In the genomic region with DNA sequence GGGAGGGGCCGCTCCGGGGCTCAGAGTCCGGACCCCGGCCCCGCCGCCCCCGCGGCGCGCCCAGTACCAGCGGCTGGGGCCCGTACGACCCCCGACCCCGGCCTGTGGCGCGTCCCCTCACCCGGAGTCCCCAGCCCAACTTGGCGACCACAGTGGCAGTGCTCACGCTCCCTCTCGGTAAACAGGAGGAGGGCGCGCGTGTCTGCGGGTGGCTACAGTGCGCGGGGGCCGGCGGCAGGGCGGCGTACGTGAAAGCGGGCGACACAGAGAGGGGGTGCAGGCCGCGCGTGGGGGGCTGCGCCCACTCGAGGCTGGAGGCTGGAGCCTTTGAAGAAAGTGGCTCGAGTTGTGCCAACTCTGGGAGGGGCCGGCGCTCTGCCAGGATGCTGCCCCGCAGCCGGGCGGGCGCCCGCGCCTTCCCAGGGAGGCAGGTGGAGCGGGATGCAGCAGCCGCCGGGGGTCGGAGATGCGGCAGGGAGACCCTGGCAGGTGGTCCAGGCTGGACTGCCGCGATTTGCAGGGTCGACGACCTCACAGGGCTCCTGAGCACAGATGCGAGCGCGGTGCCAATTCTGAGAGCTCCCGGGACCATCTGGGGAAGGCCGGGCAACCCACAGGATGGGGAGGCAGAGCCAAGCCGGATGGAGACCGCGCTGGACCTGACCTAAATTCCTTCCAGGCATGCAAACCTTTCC, we compare ENCODE assay signal across 8 cellular contexts. TPM values are rescaled to one million over a fixed set of nuclear protein-coding genes. Genes with fewer than 3 reads are reported as not detected.
DNase-seq lines count a peak whose midpoint lies in the region; ATAC-seq, FAIRE-seq and TF ChIP-seq lines count a peak whose summit lies in the region.

No MANE protein-coding gene starts in this region.

- no peak for FAIRE-seq in endothelial cell of umbilical vein (lab: Jason Lieb, UNC)

- H3K27ac Mint-ChIP-seq in type B pancreatic cell: no peak overlapping the region

- TF ChIP-seq CTCF in endothelial cell of umbilical vein (IDR thresholded peaks at IDR 0.05; ENCODE audit: extremely low read depth in 1 of 2, insufficient read depth in 1 of 2, low read depth in 1 of 2, low read length in 2 of 2) (no peak), type B pancreatic cell (conservative IDR thresholded peaks at IDR 0.05) (no peak)

- POLR2A ChIA-PET in endothelial cell of umbilical vein (lab: Charles Lee): interaction anchor here (1.5 kb wide), 2 partner anchors 83 to 102 kb away, joined by 4 to 5 read pairs; no protein-coding TSS in a partner anchor

- ATAC-seq in GM19467 (IDR thresholded peaks at IDR 0.05; ENCODE audit: unreplicated experiment): no peak

- H3K27ac ChIP-seq in SJSA1: 0 out of 2 replicates have a peak overlapping the region, but pooled peaks have one; percentile 26
- H3K27ac ChIP-seq in endothelial cell of umbilical vein (ENCODE audit: insufficient read depth, low read depth, low read length): peak overlapping the region; percentile 67

- H3K4me3 Mint-ChIP-seq in type B pancreatic cell: peak overlapping the region; percentile 71

- peak overlapping the region; percentile 82 for H3K9ac ChIP-seq in endothelial cell of umbilical vein (replicated peaks; ENCODE audit: extremely low read depth, insufficient read depth, low read length)
- H3K9ac ChIP-seq in mucosa of stomach (ENCODE audit: low read length): peak overlapping the region; percentile 79

- no peak for TF ChIP-seq POLR2A in endothelial cell of umbilical vein (IDR thresholded peaks at IDR 0.05; ENCODE audit: low read depth, low read length)

- H3K4me3 ChIP-seq in SJSA1 (peak overlapping the region; percentile 71), endothelial cell of umbilical vein (replicated peaks in 1 of 3; ENCODE audit: insufficient read depth in 1 of 3, low read depth in 1 of 3, low read length in 3 of 3) (peak overlapping the region; percentile 32 to 78 (median 61)), mucosa of stomach (ENCODE audit: low read length) (no peak overlapping the region)

- H3K36me3 Mint-ChIP-seq in type B pancreatic cell: no peaks in the 10 kb centered on the region

- peak overlapping the region; percentile 56 for H2AFZ ChIP-seq in endothelial cell of umbilical vein (ENCODE audit: low read depth, low read length)

- H3K4me2 ChIP-seq in endothelial cell of umbilical vein (ENCODE audit: insufficient read depth, low read length): peak overlapping the region; percentile 81

- TSS peak; percentile 53 for BruUV-seq in endothelial cell of umbilical vein (replicated peaks; lab: Mats Ljungman, UMichigan)

- peak; percentile 75 for DNase-seq in GM03348 (ENCODE audit: low spot score)
- DNase-seq in SJSA1 (ENCODE audit: low read depth in 1 of 2, low spot score in 2 of 2): peak in 1 of 2 experiments; percentile 42
- peak; percentile 74 for DNase-seq in endothelial cell of umbilical vein (ENCODE audit: low read depth, low spot score)
- peak; percentile 69 for DNase-seq in type B pancreatic cell (ENCODE audit: extremely low spot score, unreplicated experiment)
- DNase-seq in NCI-H2171 treated with DMSO at 0.1 percent for 48 hours (lab: John Stamatoyannopoulos, UW): no peak
- DNase-seq in COLO668 (lab: John Stamatoyannopoulos, UW; ENCODE audit: unreplicated experiment): no peak

- H3K27me3 Mint-ChIP-seq in type B pancreatic cell: peaks cover 46% of the 10 kb centered on the region

- intact Hi-C loops in endothelial cell of umbilical vein (cut with micrococcal nuclease): loop anchor here (1.0 kb wide), 9 partner anchors 12 to 243 kb away; no protein-coding TSS in a partner anchor

- H3K36me3 ChIP-seq in SJSA1 (peaks cover 9% of the 10 kb centered on the region; the same call in 1 of the 2 replicates), endothelial cell of umbilical vein (ENCODE audit: control insufficient read depth in 2 of 2, extremely low read depth in 1 of 2, insufficient read depth in 2 of 2, low read length in 2 of 2) (peaks cover 0 to 3% of the 10 kb centered on the region in 2 experiments), mucosa of stomach (ENCODE audit: control insufficient read depth, insufficient read depth, low read length) (no peaks in the 10 kb centered on the region)

- peaks cover 11% of the 10 kb centered on the region for H3K4me1 Mint-ChIP-seq in type B pancreatic cell (ENCODE audit: unreplicated experiment)

- peaks cover 5% of the 10 kb centered on the region; the same call in 1 of the 2 replicates for H3K27me3 ChIP-seq in SJSA1 (replicated peaks)
- no peaks in the 10 kb centered on the region for H3K27me3 ChIP-seq in endothelial cell of umbilical vein (ENCODE audit: control insufficient read depth in 2 of 2, insufficient read depth in 2 of 2, low read length in 2 of 2)
- H3K27me3 ChIP-seq in mucosa of stomach (ENCODE audit: control insufficient read depth, insufficient read depth, low read length): no peaks in the 10 kb centered on the region

- peaks cover 20% of the 10 kb centered on the region for H3K79me2 ChIP-seq in endothelial cell of umbilical vein (ENCODE audit: control insufficient read depth, insufficient read depth, low read length)

- dilution Hi-C loops in endothelial cell of umbilical vein (cut with MboI; ENCODE audit: extremely low pct_ligation_motif_present, low sequenced_read_pairs): no loop called here

- CTCF ChIA-PET in endothelial cell of umbilical vein (lab: Charles Lee): interaction anchor here (0.6 to 5.5 kb wide), 39 partner anchors 8 to 246 kb away, joined by 3 to 425 read pairs (median 6); no protein-coding TSS in a partner anchor

- no peaks in the 10 kb centered on the region for H3K9me1 ChIP-seq in endothelial cell of umbilical vein (replicated peaks; ENCODE audit: control insufficient read depth, extremely low read depth, insufficient read depth, low read length)

- H3K9me3 ChIP-seq in SJSA1 (replicated peaks) (0 out of 2 replicates have a peak, but pooled peaks cover 5% of the 10 kb centered on the region), endothelial cell of umbilical vein (replicated peaks; ENCODE audit: control insufficient read depth, insufficient read depth, low read length) (no peaks in the 10 kb centered on the region), mucosa of stomach (ENCODE audit: control insufficient read depth, low read length) (no peaks in the 10 kb centered on the region)

- H3K9me3 Mint-ChIP-seq in type B pancreatic cell: no peaks in the 10 kb centered on the region

- H4K20me1 ChIP-seq in endothelial cell of umbilical vein (replicated peaks; ENCODE audit: control insufficient read depth, extremely low read depth, insufficient read depth, low read length): no peaks in the 10 kb centered on the region

- H3K4me1 ChIP-seq in SJSA1 (replicated peaks) (peaks cover 28% of the 10 kb centered on the region), endothelial cell of umbilical vein (ENCODE audit: control insufficient read depth, extremely low read depth, insufficient read depth, low read length) (peaks cover 20% of the 10 kb centered on the region), mucosa of stomach (ENCODE audit: control insufficient read depth, insufficient read depth, low read length) (peaks cover 53% of the 10 kb centered on the region)

TF ChIP-seq in endothelial cell of umbilical vein, 7 proteins besides CTCF, POLR2A, EP300 and RAD21:
- TF ChIP-seq EZH2 (IDR thresholded peaks at IDR 0.05; ENCODE audit: borderline replicate concordance, low read depth, low read length, severe bottlenecking) (no peak), POLR2AphosphoS5 (IDR thresholded peaks at IDR 0.05; ENCODE audit: insufficient read depth, low read depth, low read length) (peak; percentile 16), FOS (IDR thresholded peaks at IDR 0.05; ENCODE audit: borderline replicate concordance, insufficient read depth, low read length) (no peak), GATA2 (IDR thresholded peaks at IDR 0.05; ENCODE audit: insufficient read depth, insufficient read length, low read depth, low read length) (no peak), MYC (IDR thresholded peaks at IDR 0.05; ENCODE audit: low read depth, low read length) (no peak)
- TF ChIP-seq, protein P1, sequence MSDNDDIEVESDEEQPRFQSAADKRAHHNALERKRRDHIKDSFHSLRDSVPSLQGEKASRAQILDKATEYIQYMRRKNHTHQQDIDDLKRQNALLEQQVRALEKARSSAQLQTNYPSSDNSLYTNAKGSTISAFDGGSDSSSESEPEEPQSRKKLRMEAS (IDR thresholded peaks at IDR 0.05; ENCODE audit: insufficient read depth, insufficient read length): no peak
TF ChIP-seq in endothelial cell of umbilical vein: peak in this region for 1.

RNA-seq across cellular contexts. Expression of a gene that starts 0.7 kb away (rescaled TPM):
- 1.0 and 1.5 TPM in 2 replicates for total RNA-seq in SJSA1 (2014; rRNA removed; shearing (Covaris generic))
- total RNA-seq in endothelial cell of umbilical vein (114 and 116 TPM in 2 replicates), type B pancreatic cell (ENCODE audit: low replicate concordance) (2.5 and 3.6 TPM in 2 replicates)
- polyA plus RNA-seq in endothelial cell of umbilical vein: 36.8 and 37.3 TPM in 2 replicates
- polyA plus RNA-seq in endothelial cell of umbilical vein (2011; cell fraction: cytosol; rRNA removed): 29.1 and 31.2 TPM in 2 replicates
- 169 and 197 TPM in 2 replicates for polyA plus RNA-seq in endothelial cell of umbilical vein (2011; cell fraction: nucleus; rRNA removed)
- 50.3 and 82.0 TPM in 2 replicates for polyA plus RNA-seq in endothelial cell of umbilical vein (2012)
- 81.1 and 94.2 TPM in 2 replicates for polyA minus RNA-seq in endothelial cell of umbilical vein
- polyA minus RNA-seq in endothelial cell of umbilical vein (2011; cell fraction: cytosol; rRNA and poly(A)+ RNA removed): 3.1 TPM
- polyA minus RNA-seq in endothelial cell of umbilical vein (2011; cell fraction: nucleus; rRNA and poly(A)+ RNA removed): 116 and 126 TPM in 2 replicates

RNA-seq across cellular contexts. Expression of a gene that starts 14.8 kb away (rescaled TPM):
- total RNA-seq in SJSA1 (2014; rRNA removed; shearing (Covaris generic)): not detected in 2 replicates
- not detected in 2 replicates for total RNA-seq in endothelial cell of umbilical vein
- 0.07 and 0.14 TPM in 2 replicates for polyA plus RNA-seq in endothelial cell of umbilical vein
- 0.09 and 0.18 TPM in 2 replicates for polyA plus RNA-seq in endothelial cell of umbilical vein (2011; cell fraction: cytosol; rRNA removed)
- polyA plus RNA-seq in endothelial cell of umbilical vein (2011; cell fraction: nucleus; rRNA removed): not detected in 2 replicates
- not detected in 2 replicates for polyA plus RNA-seq in endothelial cell of umbilical vein (2012)
- 0.28 TPM in 1 of 2 replicates, not detected in the other for polyA minus RNA-seq in endothelial cell of umbilical vein
- not detected for polyA minus RNA-seq in endothelial cell of umbilical vein (2011; cell fraction: cytosol; rRNA and poly(A)+ RNA removed)
- not detected in 2 replicates for polyA minus RNA-seq in endothelial cell of umbilical vein (2011; cell fraction: nucleus; rRNA and poly(A)+ RNA removed)
- total RNA-seq in type B pancreatic cell (ENCODE audit: low replicate concordance): 2.2 and 6.6 TPM in 2 replicates

Comparison
In these comparisons a context has a peak if more than half of its experiments do, and no peak if none do; other contexts are left out.
1. DNase-seq: peak in GM03348 (single experiment), endothelial cell of umbilical vein (single experiment) and type B pancreatic cell (single experiment); none in NCI-H2171 treated with DMSO at 0.1 percent for 48 hours (single experiment) and COLO668 (single experiment).
2. RNA of a gene that starts 0.7 kb away (total RNA-seq): 114 to 116 TPM in endothelial cell of umbilical vein; 2.5 to 3.6 TPM in type B pancreatic cell and 1.0 to 1.5 TPM in SJSA1; every median in the first group is over 10 times any median in the second.